In the genomic region with DNA sequence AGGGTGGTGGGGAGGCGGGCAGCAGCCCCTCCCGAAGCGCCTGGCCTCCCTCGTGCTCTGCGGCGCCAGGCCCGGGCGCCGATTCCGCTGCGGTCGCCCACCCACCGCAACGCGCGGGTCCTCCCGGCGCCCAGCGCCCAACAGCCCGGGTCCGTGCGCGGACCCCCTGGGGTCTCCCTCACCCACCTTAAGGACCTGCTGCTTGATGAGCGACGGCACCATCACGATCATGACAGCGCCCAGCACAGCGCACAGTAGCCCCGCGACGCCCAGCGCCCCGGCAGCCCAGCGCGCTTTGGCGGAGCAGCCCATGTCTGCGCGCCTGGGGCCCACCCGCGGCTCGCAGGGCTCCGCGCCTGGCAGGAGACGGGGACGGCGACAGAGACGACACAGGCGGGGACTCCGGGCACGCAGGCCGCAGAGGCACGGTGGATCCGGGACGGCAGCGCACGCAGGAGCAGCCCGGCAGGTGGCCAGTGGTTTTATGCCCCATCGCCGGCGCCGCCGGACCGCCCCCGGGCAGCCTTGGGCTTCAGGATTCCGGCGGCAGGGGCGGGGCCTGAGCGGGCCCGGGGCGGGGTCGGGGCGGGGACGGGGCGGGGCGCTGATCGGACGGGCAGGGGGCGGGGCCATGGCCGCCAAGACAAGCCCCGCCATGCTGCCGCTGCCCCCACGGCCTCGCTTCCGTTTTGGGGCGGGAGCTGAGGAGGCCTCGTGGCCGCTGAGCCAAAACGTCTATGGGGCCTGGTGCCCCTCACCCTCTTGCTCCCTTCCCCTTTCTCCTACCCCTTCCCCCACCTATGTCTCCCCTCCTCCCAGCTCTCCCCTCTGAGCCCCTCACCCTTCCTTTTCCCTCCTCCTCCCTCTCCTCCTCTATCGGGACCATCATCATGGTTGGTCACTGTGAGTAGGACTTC, we compare ENCODE assay signal across 8 cellular contexts. TPM values are rescaled to one million over a fixed set of nuclear protein-coding genes. Genes with fewer than 3 reads are reported as not detected.
DNase-seq lines count a peak whose midpoint lies in the region; ATAC-seq and TF ChIP-seq lines count a peak whose summit lies in the region.

Gene SCARB1, minus strand, starts transcription at position 456 of the 917 bp plus-strand sequence. Its CDS starts 144 bp downstream, at position 312.

- H3K36me3 ChIP-seq in Panc1 (ENCODE audit: control insufficient read depth, insufficient read depth, low read length): no peaks in the 10 kb centered on the region
- no peaks in the 10 kb centered on the region for H3K36me3 ChIP-seq in naive thymus-derived CD4-positive, alpha-beta T cell (ENCODE audit: control insufficient read depth in 2 of 3, insufficient read depth in 3 of 3, low read length in 3 of 3)

- intact Hi-C loops in Panc1 (cut with micrococcal nuclease; ENCODE audit: unreplicated experiment): no loop called here
- intact Hi-C loops in naive thymus-derived CD4-positive, alpha-beta T cell (cut with micrococcal nuclease): loop anchor here (1.0 to 10.0 kb wide), 10 partner anchors 35 to 899 kb away; partner anchors contain the start of genes DHX37 (in 2 of the 2), AACS (in 1 of the 2) and NCOR2 (in 1 of the 2)

- ATAC-seq in GM21526 (IDR thresholded peaks at IDR 0.05; ENCODE audit: low FRiP score, unreplicated experiment) (peak; percentile 69), Panc1 (peak; percentile 88)
- peak; percentile 95 for ATAC-seq in naive thymus-derived CD4-positive, alpha-beta T cell
- ATAC-seq in stimulated activated naive B cell treated with anti-CD40 and anti-IgM and Interleukin-4, amounts not matched to agents 10 μg/mL and 1 μg/mL and 100 μg/mL, for 72 hours (replicated peaks): peak; percentile 76 to 86

- peaks cover 9 to 25% (median 14%) of the 10 kb centered on the region in 7 donors for H3K4me1 Mint-ChIP-seq in naive thymus-derived CD4-positive, alpha-beta T cell
- peaks cover 43 to 68% of the 10 kb centered on the region in 2 donors for H3K4me1 Mint-ChIP-seq in stimulated activated naive B cell treated with anti-CD40 and anti-IgM and Interleukin-4, amounts not matched to agents 10 μg/mL and 1 μg/mL and 100 μg/mL, for 72 hours

- H3K9me3 Mint-ChIP-seq in naive thymus-derived CD4-positive, alpha-beta T cell: no peaks in the 10 kb centered on the region
- no peaks in the 10 kb centered on the region for H3K9me3 Mint-ChIP-seq in stimulated activated naive B cell treated with anti-CD40 and anti-IgM and Interleukin-4, amounts not matched to agents 10 μg/mL and 1 μg/mL and 100 μg/mL, for 72 hours

- in situ Hi-C loops in Panc1 (cut with HindIII; ENCODE audit: low pct_unique_long_range_greater_than_20kb, low sequenced_read_pairs): no loop called here

- TF ChIP-seq CTCF in Panc1 (IDR thresholded peaks at IDR 0.05): no peak

- DNase-seq in DMS 273 treated with DMSO at 0.1 percent for 48 hours (lab: John Stamatoyannopoulos, UW) (peak; percentile 22), HuH-7.5 (ENCODE audit: low spot score) (peak; percentile 84), Panc1 (ENCODE audit: low read depth, low spot score) (no peak), activated T-helper 1 cell treated with Interleukin-2 at 50 U/mL for 16 hours (ENCODE audit: low read depth) (peak; percentile 65), fibroblast of gingiva (ENCODE audit: low read depth) (peak; percentile 74)
- peak; percentile 60 to 84 (median 72) for DNase-seq in naive thymus-derived CD4-positive, alpha-beta T cell
- peak; percentile 79 for DNase-seq in stimulated activated naive B cell treated with anti-CD40 and anti-IgM and Interleukin-4, amounts not matched to agents 10 μg/mL and 1 μg/mL and 100 μg/mL, for 72 hours

- H3K27ac Mint-ChIP-seq in naive thymus-derived CD4-positive, alpha-beta T cell: peak within 1 kb of the TSS; percentile 66 to 94 (median 83)
- H3K27ac Mint-ChIP-seq in stimulated activated naive B cell treated with anti-CD40 and anti-IgM and Interleukin-4, amounts not matched to agents 10 μg/mL and 1 μg/mL and 100 μg/mL, for 72 hours: peak within 1 kb of the TSS; percentile 97

- no TSS peak for BruUV-seq in Panc1 (replicated peaks; lab: Mats Ljungman, UMichigan)

- no peaks in the 10 kb centered on the region for H3K27me3 ChIP-seq in Panc1 (ENCODE audit: control insufficient read depth, insufficient read depth, low read length)
- no peaks in the 10 kb centered on the region for H3K27me3 ChIP-seq in naive thymus-derived CD4-positive, alpha-beta T cell (ENCODE audit: control insufficient read depth in 2 of 2, insufficient read depth in 2 of 2, low read length in 2 of 2)

- POLR2A ChIA-PET in Panc1 (lab: Charles Lee): no interaction called here
- POLR2A ChIA-PET in naive thymus-derived CD4-positive, alpha-beta T cell (lab: Charles Lee): interaction anchor here (0.8 to 1.1 kb wide), 2 partner anchors 53 to 1155 kb away, joined by 3 read pairs; no protein-coding TSS in a partner anchor

- peaks cover 0 to 8% (median 3%) of the 10 kb centered on the region in 5 donors for H3K27me3 Mint-ChIP-seq in naive thymus-derived CD4-positive, alpha-beta T cell
- no peaks in the 10 kb centered on the region for H3K27me3 Mint-ChIP-seq in stimulated activated naive B cell treated with anti-CD40 and anti-IgM and Interleukin-4, amounts not matched to agents 10 μg/mL and 1 μg/mL and 100 μg/mL, for 72 hours

- H3K36me3 Mint-ChIP-seq in naive thymus-derived CD4-positive, alpha-beta T cell: no peaks in the 10 kb centered on the region
- H3K36me3 Mint-ChIP-seq in stimulated activated naive B cell treated with anti-CD40 and anti-IgM and Interleukin-4, amounts not matched to agents 10 μg/mL and 1 μg/mL and 100 μg/mL, for 72 hours: peaks cover 6 to 12% of the 10 kb centered on the region in 2 donors

- no peaks in the 10 kb centered on the region for H3K9me3 ChIP-seq in Panc1 (ENCODE audit: control insufficient read depth, insufficient read depth, low read depth, low read length)
- no peaks in the 10 kb centered on the region for H3K9me3 ChIP-seq in naive thymus-derived CD4-positive, alpha-beta T cell (ENCODE audit: control insufficient read depth in 2 of 3, low read length in 3 of 3)

- H3K27ac ChIP-seq in Panc1 (ENCODE audit: low read length): peak within 1 kb of the TSS; percentile 92
- H3K27ac ChIP-seq in naive thymus-derived CD4-positive, alpha-beta T cell (ENCODE audit: low read depth, low read length): peak within 1 kb of the TSS; percentile 58

- peak within 1 kb of the TSS; percentile 70 to 94 (median 81) for H3K4me3 Mint-ChIP-seq in naive thymus-derived CD4-positive, alpha-beta T cell
- peak within 1 kb of the TSS; percentile 80 to 89 for H3K4me3 Mint-ChIP-seq in stimulated activated naive B cell treated with anti-CD40 and anti-IgM and Interleukin-4, amounts not matched to agents 10 μg/mL and 1 μg/mL and 100 μg/mL, for 72 hours

- peak within 1 kb of the TSS; percentile 72 to 80 for H3K4me3 ChIP-seq in Panc1 (ENCODE audit: low read depth in 2 of 2, low read length in 2 of 2)
- H3K4me3 ChIP-seq in naive thymus-derived CD4-positive, alpha-beta T cell (ENCODE audit: low read length): peak within 1 kb of the TSS; percentile 74

- peaks cover 25% of the 10 kb centered on the region for H3K4me1 ChIP-seq in Panc1 (ENCODE audit: control insufficient read depth, insufficient read depth, low read length)
- H3K4me1 ChIP-seq in naive thymus-derived CD4-positive, alpha-beta T cell (ENCODE audit: control insufficient read depth in 2 of 2, insufficient read depth in 2 of 2, low read length in 2 of 2): no peaks in the 10 kb centered on the region

- CTCF ChIA-PET in Panc1 (lab: Charles Lee): interaction anchor here (1.9 kb wide), 1 partner anchor 43 kb away, joined by 4 read pairs; no protein-coding TSS in a partner anchor
- CTCF ChIA-PET in naive thymus-derived CD4-positive, alpha-beta T cell (lab: Charles Lee): interaction anchor here (0.9 kb wide), 1 partner anchor 13 kb away, joined by 4 read pairs; no protein-coding TSS in a partner anchor

RNA-seq across cellular contexts. Expression of gene SCARB1, which starts in this region (rescaled TPM):
- total RNA-seq in Panc1 (2021; ENCODE audit: unreplicated experiment): 359 TPM
- 1,007 TPM for polyA plus RNA-seq in Panc1 (2012; ENCODE audit: insufficient read length)
- 1 to 10 TPM; 2.5 to 7.1 (median 4.3) TPM for total RNA-seq in naive thymus-derived CD4-positive, alpha-beta T cell
- polyA plus RNA-seq in naive thymus-derived CD4-positive, alpha-beta T cell: 1 to 10 TPM; 2.2 to 2.6 TPM

Comparison
In these comparisons a context has a peak if more than half of its experiments do, and no peak if none do; other contexts are left out.
1. RNA of gene SCARB1 (total RNA-seq): 359 TPM in Panc1 (single experiment); 2.5 to 7.1 TPM in naive thymus-derived CD4-positive, alpha-beta T cell; every median in the first group is over 10 times any median in the second.
2. Peak in every context shown above with its lines, with median percentiles within 50 percentile points of each other: ATAC-seq.